In the genomic region with DNA sequence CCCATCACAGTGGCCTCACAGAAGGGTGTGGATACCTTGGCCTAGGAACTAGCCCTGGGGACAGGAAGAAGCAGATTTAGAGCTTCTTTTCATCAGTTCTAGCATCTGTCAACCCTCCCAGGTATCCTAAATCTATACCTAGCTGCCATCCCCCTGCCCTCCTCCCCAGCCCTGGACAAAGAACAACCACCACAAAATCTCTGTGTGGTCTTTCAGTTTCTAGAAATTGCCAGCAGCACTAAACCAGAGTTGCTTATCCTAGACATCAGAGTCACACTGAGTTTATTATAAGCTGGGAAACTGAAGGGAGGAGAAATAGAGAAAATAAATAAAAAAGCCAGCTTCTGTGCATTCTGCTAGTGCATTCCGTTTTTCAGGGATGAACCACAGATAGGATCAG, we compare ENCODE assay signal across 25 cellular contexts.
"Had no signal": no experiment of that assay in that cellular context is flagged by ENCODE, and none has a peak within 500 bp of the region (broad histone marks: within the 10 kb centered on the region; RNA-seq: fewer than 3 reads in every experiment).

No MANE protein-coding gene starts in this region.

- DNase-seq: naive thymus-derived CD4-positive, alpha-beta T cell; natural killer cell; occipital lobe; pancreas; psoas muscle; right lobe of liver; sigmoid colon; small intestine; stimulated activated CD4-positive, alpha-beta T cell treated with anti-CD3 and anti-CD28 coated beads, Interleukin-15, amount 100 ng/mL, for 24 hours; stimulated activated CD4-positive, alpha-beta T cell treated with anti-CD3 and anti-CD28 coated beads, Interleukin-2, amount 100 ng/mL, for 24 hours; stimulated activated CD4-positive, alpha-beta T cell treated with anti-CD3 and anti-CD28 coated beads, Interleukin-2, amount 100 ng/mL, for 48 hours; stimulated activated CD4-positive, alpha-beta T cell treated with anti-CD3 and anti-CD28 coated beads, Interleukin-4, amount 100 ng/mL, for 24 hours; stimulated activated naive B cell treated with anti-CD40 and anti-IgM and Interleukin-4, amounts not matched to agents 10 μg/mL and 1 μg/mL and 100 μg/mL, for 72 hours; stimulated activated naive CD4-positive, alpha-beta T cell treated with Interleukin-2 at 50 U/mL for 16 hours; stomach; thyroid gland; upper lobe of left lung had no signal

- H3K9me3 Mint-ChIP-seq: naive thymus-derived CD4-positive, alpha-beta T cell; natural killer cell; nephron; neural progenitor cell; stimulated activated effector memory CD8-positive, alpha-beta T cell treated with anti-CD3 and anti-CD28 coated beads, Interleukin-12 subunit alpha, Interleukin-12 subunit beta, amount 100 ng/mL, for 72 hours; stimulated activated naive B cell treated with anti-CD40 and anti-IgM and Interleukin-4, amounts not matched to agents 10 μg/mL and 1 μg/mL and 100 μg/mL, for 72 hours; stimulated activated naive CD8-positive, alpha-beta T cell treated with anti-CD3 and anti-CD28 coated beads, Interleukin-15, Interleukin-2, amounts not matched to agents 100 ng/mL and 50 ng/mL, for 24 hours had no signal

- H3K4me3 Mint-ChIP-seq: natural killer cell; nephron; neural progenitor cell; stimulated activated effector memory CD8-positive, alpha-beta T cell treated with anti-CD3 and anti-CD28 coated beads, Interleukin-12 subunit alpha, Interleukin-12 subunit beta, amount 100 ng/mL, for 72 hours; stimulated activated naive B cell treated with anti-CD40 and anti-IgM and Interleukin-4, amounts not matched to agents 10 μg/mL and 1 μg/mL and 100 μg/mL, for 72 hours; stimulated activated naive CD8-positive, alpha-beta T cell treated with anti-CD3 and anti-CD28 coated beads, Interleukin-15, Interleukin-2, amounts not matched to agents 100 ng/mL and 50 ng/mL, for 24 hours had no signal

- H3K36me3 ChIP-seq: neural progenitor cell, right lobe of liver had no signal

- H3K4me1 Mint-ChIP-seq: nephron; stimulated activated naive B cell treated with anti-CD40 and anti-IgM and Interleukin-4, amounts not matched to agents 10 μg/mL and 1 μg/mL and 100 μg/mL, for 72 hours had no signal

- H3K36me3 Mint-ChIP-seq: stimulated activated effector memory CD8-positive, alpha-beta T cell treated with anti-CD3 and anti-CD28 coated beads, Interleukin-12 subunit alpha, Interleukin-12 subunit beta, amount 100 ng/mL, for 72 hours had no signal

- H3K4me1 ChIP-seq: neural progenitor cell, pancreas, psoas muscle, right lobe of liver, sigmoid colon, stomach, thyroid gland, tibial nerve, upper lobe of left lung, vagina had no signal

- H3K27me3 ChIP-seq: neural progenitor cell, pancreas, right lobe of liver, sigmoid colon, stomach, thyroid gland, tibial nerve, upper lobe of left lung, vagina had no signal

- H3K4me3 ChIP-seq: neural progenitor cell, pancreas, psoas muscle, right lobe of liver, sigmoid colon, stomach, thoracic aorta, thyroid gland, tibial nerve, upper lobe of left lung, vagina had no signal

- H3K27ac Mint-ChIP-seq: natural killer cell; nephron; stimulated activated naive CD8-positive, alpha-beta T cell treated with anti-CD3 and anti-CD28 coated beads, Interleukin-15, Interleukin-2, amounts not matched to agents 100 ng/mL and 50 ng/mL, for 24 hours had no signal

- ATAC-seq: naive thymus-derived CD4-positive, alpha-beta T cell; natural killer cell; pancreas; psoas muscle; right cardiac atrium; right lobe of liver; stimulated activated effector memory CD8-positive, alpha-beta T cell treated with anti-CD3 and anti-CD28 coated beads, Interleukin-12 subunit alpha, Interleukin-12 subunit beta, amount 100 ng/mL, for 72 hours; stimulated activated naive B cell treated with anti-CD40 and anti-IgM and Interleukin-4, amounts not matched to agents 10 μg/mL and 1 μg/mL and 100 μg/mL, for 72 hours had no signal

- H3K27ac ChIP-seq: neural progenitor cell, pancreas, psoas muscle, right lobe of liver, sigmoid colon, stomach, thoracic aorta, thyroid gland, tibial nerve, upper lobe of left lung, vagina had no signal

- H3K9me3 ChIP-seq: pancreas, psoas muscle, right lobe of liver, sigmoid colon, stomach, thoracic aorta, thyroid gland, tibial nerve, upper lobe of left lung, vagina had no signal

- H3K27me3 Mint-ChIP-seq: naive thymus-derived CD4-positive, alpha-beta T cell; stimulated activated naive B cell treated with anti-CD40 and anti-IgM and Interleukin-4, amounts not matched to agents 10 μg/mL and 1 μg/mL and 100 μg/mL, for 72 hours; stimulated activated naive CD8-positive, alpha-beta T cell treated with anti-CD3 and anti-CD28 coated beads, Interleukin-15, Interleukin-2, amounts not matched to agents 100 ng/mL and 50 ng/mL, for 24 hours had no signal
